Comparison of ENCODE assay signal across 9 cellular contexts in the genomic region with DNA sequence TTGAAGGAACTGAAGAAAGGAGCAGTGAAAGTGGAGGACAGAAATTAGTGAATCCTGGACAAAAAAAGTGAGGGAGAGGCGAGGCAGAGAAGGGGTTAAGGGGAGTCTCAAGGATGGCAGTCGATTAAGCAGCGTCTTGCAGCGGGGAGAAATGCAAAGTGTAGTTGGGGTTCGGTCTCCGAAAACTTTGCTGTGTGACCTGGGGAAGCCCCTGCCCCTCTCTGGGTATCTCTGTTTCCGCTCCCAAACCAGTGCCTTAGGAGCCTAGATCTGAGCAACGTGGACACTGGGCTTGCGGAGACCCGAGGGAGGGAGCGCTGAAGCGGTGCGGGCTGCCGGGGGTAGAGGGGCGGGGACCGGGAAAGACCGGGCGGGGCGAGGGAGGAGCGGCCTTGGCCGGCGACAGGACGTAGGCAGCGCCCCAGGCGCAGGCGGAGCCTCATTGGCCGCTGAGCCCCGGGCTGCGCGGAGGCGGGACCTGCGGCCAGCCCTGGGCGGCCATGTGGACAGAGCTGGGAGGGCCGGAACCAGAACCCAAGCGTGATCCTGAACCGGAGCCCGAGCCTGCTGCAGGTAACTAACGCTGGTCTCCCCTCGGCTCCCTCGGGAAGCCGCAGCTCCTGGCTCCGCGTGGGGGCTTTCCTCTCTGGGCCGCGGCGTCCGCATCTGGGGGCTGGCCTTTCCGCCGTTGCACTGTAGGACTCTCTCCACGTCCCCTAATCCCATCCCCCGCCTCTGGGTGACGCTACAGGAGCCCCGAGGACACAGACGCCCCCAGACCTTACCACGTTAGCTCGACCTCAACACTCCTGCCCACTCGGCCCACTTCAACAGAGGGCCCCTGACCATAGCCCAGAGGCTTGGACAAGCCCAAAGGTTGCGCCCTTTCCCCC. TPM values are rescaled to one million over a fixed set of nuclear protein-coding genes. Genes with fewer than 3 reads are reported as not detected.
DNase-seq lines count a peak whose midpoint lies in the region; ATAC-seq, FAIRE-seq and TF ChIP-seq lines count a peak whose summit lies in the region.
"Had no signal": no experiment of that assay in that cellular context is flagged by ENCODE, and none has a peak within 500 bp of the region (broad histone marks: within the 10 kb centered on the region; RNA-seq: fewer than 3 reads in every experiment).

A gene (plus strand): TSS at position 468 of the 893 bp plus-strand sequence. CDS start 3,047 bp downstream, outside the sequence.

- peak; percentile 63 for FAIRE-seq in HepG2 (lab: Jason Lieb, UNC)
- FAIRE-seq: colon had no signal

- H3K27ac Mint-ChIP-seq in dendritic cell treated with granulocyte-macrophage colony-stimulating factor and Interleukin-4, amounts not matched to agents 40 ng/mL and 50 ng/mL, for 4 days = peak within 1 kb of the TSS; percentile 88

- peaks cover 33% of the 10 kb centered on the region for H3K4me1 Mint-ChIP-seq in dendritic cell treated with granulocyte-macrophage colony-stimulating factor and Interleukin-4, amounts not matched to agents 40 ng/mL and 50 ng/mL, for 4 days (ENCODE audit: low read depth)

- 7% methylated on average over 7 of the region's 58 CpGs for WGBS in HepG2 (ENCODE audit: low lambda C conversion rate)

- H3K4me3 Mint-ChIP-seq in dendritic cell treated with granulocyte-macrophage colony-stimulating factor and Interleukin-4, amounts not matched to agents 40 ng/mL and 50 ng/mL, for 4 days = peak within 1 kb of the TSS; percentile 97

- TF ChIP-seq RAD21 in HepG2 (CRISPR knock-in tag; IDR thresholded peaks at IDR 0.05) = no peak

- no peaks in the 10 kb centered on the region for H3K9me3 ChIP-seq in HepG2 (ENCODE audit: low read length)

- H3K4me1 ChIP-seq in HepG2 (ENCODE audit: insufficient read depth, low read length) = peaks cover 69% of the 10 kb centered on the region

- H3K9me3 Mint-ChIP-seq in dendritic cell treated with granulocyte-macrophage colony-stimulating factor and Interleukin-4, amounts not matched to agents 40 ng/mL and 50 ng/mL, for 4 days = no peaks in the 10 kb centered on the region

- POLR2A ChIA-PET in HepG2 (lab: Yijun Ruan, JAX) = interaction anchor here (0.9 to 3.1 kb wide), 6 partner anchors 10 to 484 kb away, joined by 4 to 16 read pairs (median 6); no protein-coding TSS in a partner anchor

- DNase-seq in AML-193 (lab: John Stamatoyannopoulos, UW) = peak; percentile 67 to 71
- DNase-seq in NCI-H460 (ENCODE audit: extremely low read depth, low read depth) = peak; percentile 70
- DNase-seq in activated CD4-positive, alpha-beta T cell treated with anti-CD3 and anti-CD28 coated beads for 4 hours = peak; percentile 40 to 59
- DNase-seq in HepG2 (ENCODE audit: low spot score) = peak; percentile 77
- peak; percentile 67 for DNase-seq in stimulated activated CD4-positive, alpha-beta T cell treated with anti-CD3 and anti-CD28 coated beads, Interleukin-4, amount 100 ng/mL, for 24 hours

- ATAC-seq in GM18870 (IDR thresholded peaks at IDR 0.05; ENCODE audit: unreplicated experiment) (peak; percentile 83), HG03103 (IDR thresholded peaks at IDR 0.05; ENCODE audit: low read depth, unreplicated experiment) (peak; percentile 95), HepG2 (peak; percentile 98)

- no peaks in the 10 kb centered on the region; a peak in 1 of 5 replicates for H3K27me3 ChIP-seq in HepG2 (ENCODE audit: control insufficient read depth in 1 of 2, insufficient read depth in 2 of 2, low read length in 2 of 2)

- TF ChIP-seq CTCF in HepG2 (CRISPR knock-in tag; IDR thresholded peaks at IDR 0.05) = peak; percentile 67

- intact Hi-C loops in dendritic cell treated with granulocyte-macrophage colony-stimulating factor and Interleukin-4, amounts not matched to agents 40 ng/mL and 50 ng/mL, for 4 days (cut with micrococcal nuclease) = loop anchor here (10.0 kb wide), 1 partner anchor 488 kb away; a partner anchor contains a TSS
- intact Hi-C loops in HepG2 (cut with micrococcal nuclease; ENCODE audit: unreplicated experiment) = loop anchor here (2.0 kb wide), 1 partner anchor 18 kb away; no protein-coding TSS in a partner anchor

- H4K20me1 ChIP-seq in HepG2 (ENCODE audit: insufficient read depth, low read length) = no peaks in the 10 kb centered on the region

- H3K27ac ChIP-seq in HepG2 (ENCODE audit: extremely low read length, insufficient read depth, low read length) = peak within 1 kb of the TSS; percentile 79

- TF ChIP-seq EP300 in HepG2 (IDR thresholded peaks at IDR 0.05; ENCODE audit: low read depth in 2 of 2, low read length in 2 of 2) (no peak), HepG2 (CRISPR knock-in tag; IDR thresholded peaks at IDR 0.05; ENCODE audit: borderline replicate concordance) (no peak)

- no TSS peak for BruUV-seq in HepG2 (replicated peaks; lab: Mats Ljungman, UMichigan)

- H3K36me3 ChIP-seq in HepG2 (replicated peaks in 1 of 2; ENCODE audit: control insufficient read depth in 1 of 2, insufficient read depth in 2 of 2, low read length in 2 of 2) = peaks cover 19 to 31% of the 10 kb centered on the region in 2 experiments

- peak within 1 kb of the TSS; percentile 65 to 88 (median 77) for H3K4me3 ChIP-seq in HepG2 (replicated peaks in 1 of 3; ENCODE audit: insufficient read depth in 1 of 3, low read depth in 2 of 3, low read length in 3 of 3)

- H3K79me2 ChIP-seq in HepG2 (ENCODE audit: insufficient read depth, low read length) = peaks cover 41% of the 10 kb centered on the region

- peak; percentile 90 for TF ChIP-seq POLR2A in HepG2 (IDR thresholded peaks at IDR 0.05; ENCODE audit: insufficient read depth in 1 of 2, low read depth in 2 of 2, low read length in 2 of 2)

- CTCF ChIA-PET in HepG2 (lab: Yijun Ruan, JAX; ENCODE audit: low intra/inter-chr PET ratio, low total read pairs) = interaction anchor here (2.3 kb wide), 1 partner anchor 21 kb away, joined by 7 read pairs; no protein-coding TSS in a partner anchor

- peaks cover 17% of the 10 kb centered on the region for H3K27me3 Mint-ChIP-seq in dendritic cell treated with granulocyte-macrophage colony-stimulating factor and Interleukin-4, amounts not matched to agents 40 ng/mL and 50 ng/mL, for 4 days

- H2AFZ ChIP-seq in HepG2 (ENCODE audit: low read length) = no peak within 1 kb of the TSS

- peaks cover 30% of the 10 kb centered on the region for H3K36me3 Mint-ChIP-seq in dendritic cell treated with granulocyte-macrophage colony-stimulating factor and Interleukin-4, amounts not matched to agents 40 ng/mL and 50 ng/mL, for 4 days (ENCODE audit: low read depth)

- peak within 1 kb of the TSS; percentile 93 for H3K4me2 ChIP-seq in HepG2 (ENCODE audit: low read depth, low read length)

- H3K9ac ChIP-seq in HepG2 (ENCODE audit: insufficient read depth, low read depth, low read length) = peak within 1 kb of the TSS; percentile 89

- in situ Hi-C loops in HepG2 (cut with HindIII; ENCODE audit: extremely low pct_ligation_motif_present, low pct_unique_long_range_greater_than_20kb) = no loop called here

TF ChIP-seq in HepG2, 621 proteins besides CTCF, POLR2A, EP300 and RAD21 (continues in another document):
- peak; percentile 77 for TF ChIP-seq SALL1 (CRISPR knock-in tag; IDR thresholded peaks at IDR 0.05)
- TF ChIP-seq MTA1 (CRISPR knock-in tag; IDR thresholded peaks at IDR 0.05; ENCODE audit: borderline replicate concordance) = no peak; the same call in 1 of the 2 replicates
- no peak; the same call in 1 of the 2 replicates for TF ChIP-seq ZNF331 (CRISPR knock-in tag; IDR thresholded peaks at IDR 0.05)
- TF ChIP-seq KLF11 (CRISPR knock-in tag; IDR thresholded peaks at IDR 0.05) = peak; percentile 41; the same call in 1 of the 2 replicates
- TF ChIP-seq TP53 (CRISPR knock-in tag; conservative IDR thresholded peaks at IDR 0.05) = no peak
- no peak for TF ChIP-seq TOPORS (CRISPR knock-in tag; IDR thresholded peaks at IDR 0.05)
- 0 out of 2 replicates have a peak, but pooled peaks have one; percentile 19 for TF ChIP-seq ZNF274 (CRISPR knock-in tag; IDR thresholded peaks at IDR 0.05)
- no peak for TF ChIP-seq NR2F6 (IDR thresholded peaks at IDR 0.05)
- no peak for TF ChIP-seq NR2F6 (CRISPR knock-in tag; IDR thresholded peaks at IDR 0.05)
- no peak for TF ChIP-seq FIP1L1 (IDR thresholded peaks at IDR 0.05; ENCODE audit: borderline replicate concordance, insufficient read depth, low read depth, low read length)

RNA-seq across cellular contexts. Expression of the gene that starts here (rescaled TPM):
- 21.3 and 22.6 TPM in 2 replicates for total RNA-seq in NCI-H460 (2014; rRNA removed; shearing (Covaris generic))
- 17.6 and 18.5 TPM in 2 replicates for polyA plus RNA-seq in NCI-H460 (2014; cell fraction: nucleus; rRNA removed)
- 125 and 159 TPM in 2 replicates for total RNA-seq in HepG2 (2016; rRNA removed; fragmentation: Illumina TruSeq; extraction: Trizol)
- 11.5 TPM in 2 replicates for total RNA-seq in HepG2 (2016; cell fraction: cytosol; rRNA removed; fragmentation: Illumina TruSeq; extraction: Trizol; ENCODE audit: low read depth)
- total RNA-seq in HepG2 (2016; cell fraction: insoluble cytoplasmic fraction; rRNA removed; fragmentation: Illumina TruSeq; extraction: Trizol) = 126 and 146 TPM in 2 replicates
- 48.8 and 50.7 TPM in 2 replicates for total RNA-seq in HepG2 (2016; cell fraction: membrane; rRNA removed; fragmentation: Illumina TruSeq; extraction: Trizol)
- 50.9 and 56.2 TPM in 2 replicates for total RNA-seq in HepG2 (2016; cell fraction: nucleus; rRNA removed; fragmentation: Illumina TruSeq; extraction: Trizol)
- polyA plus RNA-seq in HepG2 (2011; rRNA removed) = 45.1 and 49.5 TPM in 2 replicates
- 39.2 and 42.4 TPM in 2 replicates for polyA plus RNA-seq in HepG2 (2011; cell fraction: cytosol; rRNA removed)
- 15.7 and 19.6 TPM in 2 replicates for polyA plus RNA-seq in HepG2 (2011; cell fraction: nucleus; rRNA removed)
- polyA plus RNA-seq in HepG2 (2012) = 51.6 and 52.8 TPM in 2 replicates
- polyA plus RNA-seq in HepG2 (2016; cell fraction: cytosol; fragmentation: Illumina TruSeq; extraction: Trizol; ENCODE audit: low read depth) = 7.5 and 7.7 TPM in 2 replicates
- 131 and 144 TPM in 2 replicates for polyA plus RNA-seq in HepG2 (2016; cell fraction: insoluble cytoplasmic fraction; fragmentation: Illumina TruSeq; extraction: Trizol; ENCODE audit: low read depth)
- polyA plus RNA-seq in HepG2 (2016; cell fraction: membrane; fragmentation: Illumina TruSeq; extraction: Trizol; ENCODE audit: low read depth) = 23.3 and 23.6 TPM in 2 replicates
- polyA plus RNA-seq in HepG2 (2016; cell fraction: nucleus; fragmentation: Illumina TruSeq; extraction: Trizol; ENCODE audit: insufficient read depth, low read depth) = 57.5 and 58.3 TPM in 2 replicates
- polyA minus RNA-seq in HepG2 (2011; rRNA and poly(A)+ RNA removed; ENCODE audit: low replicate concordance) = 58.5 and 119 TPM in 2 replicates
- 51.9 and 56.8 TPM in 2 replicates for polyA minus RNA-seq in HepG2 (2011; cell fraction: cytosol; rRNA and poly(A)+ RNA removed)
- 20.2 and 23.6 TPM in 2 replicates for polyA minus RNA-seq in HepG2 (2011; cell fraction: nucleus; rRNA and poly(A)+ RNA removed)

Comparison
In these comparisons a context has a peak if more than half of its experiments do, and no peak if none do; other contexts are left out.
1. Peak in every context shown above with its lines: DNase-seq, ATAC-seq, H3K4me3 ChIP-seq and H3K27ac ChIP-seq.